29 cellular contexts compared by ENCODE assay signal in genomic region chr17:36972186-36972686, GRCh38. TPM values are rescaled to one million over a fixed set of nuclear protein-coding genes. Genes with fewer than 3 reads are reported as not detected.
A peak's percentile ranks its signal among the peaks of the same experiment; 100 is the strongest.
DNase-seq lines count a peak whose midpoint lies in the region; ATAC-seq and TF ChIP-seq lines count a peak whose summit lies in the region.
"Had no signal": no experiment of that assay in that cellular context is flagged by ENCODE, and none has a peak within 500 bp of the region (broad histone marks: within the 10 kb centered on the region; RNA-seq: fewer than 3 reads in every experiment).

No MANE protein-coding gene starts in this region.

- dilution Hi-C loops in mammary epithelial cell (cut with HindIII; ENCODE audit: low sequenced_read_pairs), result no loop called here

- H4K20me1 ChIP-seq in mammary epithelial cell (ENCODE audit: insufficient read depth, low read length), result no peaks in the 10 kb centered on the region

- H3K9me3 ChIP-seq in mammary epithelial cell (replicated peaks; ENCODE audit: insufficient read depth, low read length) (no peaks in the 10 kb centered on the region), breast epithelium (no peaks in the 10 kb centered on the region)
- H3K9me3 ChIP-seq: gastrocnemius medialis, left lung, SJSA1, thyroid gland had no signal

- intact Hi-C loops in mammary epithelial cell (cut with micrococcal nuclease) (no loop called here), breast epithelium (cut with DNase I; ENCODE audit: low total_unique reads) (no loop called here), left colon (cut with DNase I, micrococcal nuclease) (no loop called here)

- no peak for TF ChIP-seq CTCF in mammary epithelial cell (conservative IDR thresholded peaks at IDR 0.05 in 1 of 2, IDR thresholded peaks at IDR 0.05 in 1 of 2; ENCODE audit: extremely low read depth in 1 of 2, insufficient read depth in 1 of 2, low read depth in 1 of 2, low read length in 2 of 2)
- TF ChIP-seq CTCF in breast epithelium (IDR thresholded peaks at IDR 0.05), result no peak

- no peak for DNase-seq in mammary epithelial cell
- no peak for DNase-seq in breast epithelium (ENCODE audit: low spot score in 2 of 2)
- DNase-seq in SW480 (ENCODE audit: low spot score), result peak; percentile 31
- DNase-seq in left colon, result no peak
- DNase-seq in GM03348 (ENCODE audit: low spot score), result no peak
- DNase-seq in D341Med (ENCODE audit: low spot score), result no peak
- DNase-seq in superior temporal gyrus (ENCODE audit: extremely low spot score), result no peak
- DNase-seq: activated CD4-positive, alpha-beta T cell treated with anti-CD3 and anti-CD28 coated beads for 4 hours; activated gamma-delta T cell; activated naive CD8-positive, alpha-beta T cell treated with anti-CD3 and anti-CD28 coated beads, Interleukin-2, amount 10 ng/mL, durations not matched to agents 7 days and 5 days; activated T-cell treated with anti-CD3 and anti-CD28 coated beads for 4 hours; cerebellar nuclear complex; DMS79; dorsolateral prefrontal cortex; gastrocnemius medialis; GM23248; hippocampal formation; left lung; naive thymus-derived CD4-positive, alpha-beta T cell; NCI-H187 treated with DMSO at 0.1 percent for 48 hours; occipital lobe; stimulated activated naive CD8-positive, alpha-beta T cell treated with anti-CD3 and anti-CD28 coated beads, Interleukin-15, Interleukin-2, amounts not matched to agents 100 U/mL and 50 U/mL, for 24 hours; thyroid gland had no signal

- H3K27me3 ChIP-seq in mammary epithelial cell (ENCODE audit: insufficient read depth, low read length) (no peaks in the 10 kb centered on the region), breast epithelium (no peaks in the 10 kb centered on the region)
- H3K27me3 ChIP-seq: BLaER1 treated with 17β-estradiol and CSF1 and Interleukin-3, amounts not matched to agents 10 nM and 100 nM; dorsolateral prefrontal cortex; gastrocnemius medialis; left lung; SJSA1; thyroid gland had no signal

- no peak overlapping the region for H3K4me3 ChIP-seq in mammary epithelial cell (replicated peaks in 1 of 3; ENCODE audit: insufficient read depth in 1 of 3, low read depth in 2 of 3, low read length in 3 of 3)
- no peak overlapping the region for H3K4me3 ChIP-seq in breast epithelium
- H3K4me3 ChIP-seq: BLaER1 treated with 17β-estradiol and CSF1 and Interleukin-3, amounts not matched to agents 10 nM and 100 nM; gastrocnemius medialis; GM23248; left lung; SJSA1; thyroid gland had no signal

- H3K4me2 ChIP-seq in mammary epithelial cell (ENCODE audit: insufficient read depth, low read depth, low read length), result peak overlapping the region; percentile 39
- H3K4me2 ChIP-seq: BLaER1 treated with 17β-estradiol and CSF1 and Interleukin-3, amounts not matched to agents 10 nM and 100 nM had no signal

- in situ Hi-C loops in mammary epithelial cell (cut with MboI; ENCODE audit: low sequenced_read_pairs in 2 of 2), result no loop called here

- no TSS peak for BruUV-seq in mammary epithelial cell (replicated peaks; lab: Mats Ljungman, UMichigan)

- peaks cover 55% of the 10 kb centered on the region for H3K79me2 ChIP-seq in mammary epithelial cell (ENCODE audit: insufficient read depth, low read length)

- H3K27ac ChIP-seq in mammary epithelial cell (ENCODE audit: insufficient read depth, low read depth, low read length) (no peak overlapping the region), breast epithelium (no peak overlapping the region)
- H3K27ac ChIP-seq: BLaER1 treated with 17β-estradiol and CSF1 and Interleukin-3, amounts not matched to agents 10 nM and 100 nM; gastrocnemius medialis; GM23248; left lung; SJSA1; thyroid gland had no signal

- no peak overlapping the region for H3K9ac ChIP-seq in mammary epithelial cell (ENCODE audit: insufficient read depth, low read length)
- H3K9ac ChIP-seq: BLaER1 treated with 17β-estradiol and CSF1 and Interleukin-3, amounts not matched to agents 10 nM and 100 nM; GM23248 had no signal

- H2AFZ ChIP-seq in mammary epithelial cell (ENCODE audit: low read depth, low read length), result no peak overlapping the region
- H2AFZ ChIP-seq: GM23248 had no signal

- peak; percentile 70 for ATAC-seq in left colon
- ATAC-seq in HG03097 (IDR thresholded peaks at IDR 0.05; ENCODE audit: low FRiP score, unreplicated experiment), result no peak
- ATAC-seq: gastrocnemius medialis; HepG2; left lung; naive thymus-derived CD4-positive, alpha-beta T cell; stimulated activated naive CD8-positive, alpha-beta T cell treated with anti-CD3 and anti-CD28 coated beads, Interleukin-15, Interleukin-2, amounts not matched to agents 100 U/mL and 50 U/mL, for 24 hours had no signal

- CTCF ChIA-PET in mammary epithelial cell (lab: Charles Lee; ENCODE audit: low non-redundant PET), result no interaction called here

- H3K4me1 ChIP-seq in mammary epithelial cell (ENCODE audit: insufficient read depth, low read length) (peaks cover 12% of the 10 kb centered on the region), breast epithelium (no peaks in the 10 kb centered on the region)
- H3K4me1 ChIP-seq: BLaER1 treated with 17β-estradiol and CSF1 and Interleukin-3, amounts not matched to agents 10 nM and 100 nM; left lung; SJSA1; thyroid gland had no signal

- no peak for TF ChIP-seq POLR2A in breast epithelium (IDR thresholded peaks at IDR 0.05)

- peaks cover 10% of the 10 kb centered on the region for H3K36me3 ChIP-seq in mammary epithelial cell (ENCODE audit: insufficient read depth, low read length)
- H3K36me3 ChIP-seq in breast epithelium, result no peaks in the 10 kb centered on the region
- H3K36me3 ChIP-seq: gastrocnemius medialis, thyroid gland had no signal

RNA-seq across cellular contexts. Expression of gene AATF, which starts 23.5 kb away (rescaled TPM):
- total RNA-seq in mammary epithelial cell (10 to 100 TPM; 21.2 to 70.3 TPM), breast epithelium (10 to 100 TPM; 34.4 to 47.2 (median 40.0) TPM), left colon (10 to 100 TPM; 33.6 to 36.5 TPM)
- 19.0 TPM for polyA plus RNA-seq in mammary epithelial cell
- polyA minus RNA-seq in mammary epithelial cell, result 54.6 TPM

RNA-seq across cellular contexts. Expression of gene LHX1, which starts 35.0 kb away (rescaled TPM):
- not detected for total RNA-seq in mammary epithelial cell
- not detected for polyA plus RNA-seq in mammary epithelial cell
- polyA minus RNA-seq in mammary epithelial cell, result not detected
- total RNA-seq in breast epithelium, result not detected
- total RNA-seq in left colon, result not detected
- total RNA-seq: activated naive CD8-positive, alpha-beta T cell treated with anti-CD3 and anti-CD28 coated beads, Interleukin-2, amount 10 ng/mL, durations not matched to agents 7 days and 5 days; gastrocnemius medialis; GM23248; HepG2; left lung; LHCN-M2; occipital lobe; SJSA1; skeletal muscle tissue; thyroid gland had no signal
- polyA plus RNA-seq: GM23248; HepG2; naive thymus-derived CD4-positive, alpha-beta T cell had no signal
